Comparison of ENCODE assay signal across 9 cellular contexts in the genomic region with DNA sequence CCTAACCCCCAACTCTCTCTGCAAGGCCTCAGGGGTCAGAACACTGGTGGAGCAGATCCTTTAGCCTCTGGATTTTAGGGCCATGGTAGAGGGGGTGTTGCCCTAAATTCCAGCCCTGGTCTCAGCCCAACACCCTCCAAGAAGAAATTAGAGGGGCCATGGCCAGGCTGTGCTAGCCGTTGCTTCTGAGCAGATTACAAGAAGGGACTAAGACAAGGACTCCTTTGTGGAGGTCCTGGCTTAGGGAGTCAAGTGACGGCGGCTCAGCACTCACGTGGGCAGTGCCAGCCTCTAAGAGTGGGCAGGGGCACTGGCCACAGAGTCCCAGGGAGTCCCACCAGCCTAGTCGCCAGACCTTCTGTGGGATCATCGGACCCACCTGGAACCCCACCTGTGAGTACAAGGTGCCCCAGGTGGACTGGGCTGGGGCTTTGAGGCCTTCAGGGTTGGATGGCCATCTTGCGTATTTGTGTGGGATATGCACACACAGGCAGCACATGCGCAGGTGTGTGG. TPM values are rescaled to one million over a fixed set of nuclear protein-coding genes. Genes with fewer than 3 reads are reported as not detected.
DNase-seq lines count a peak whose midpoint lies in the region; ATAC-seq and TF ChIP-seq lines count a peak whose summit lies in the region.
"Had no signal": no experiment of that assay in that cellular context is flagged by ENCODE, and none has a peak within 500 bp of the region (broad histone marks: within the 10 kb centered on the region; RNA-seq: fewer than 3 reads in every experiment).

TSS of gene BEST1 (plus strand) at position 317 of the 513 bp plus-strand sequence. CDS start 1,456 bp downstream, outside the sequence.

- peaks cover 16% of the 10 kb centered on the region for H3K4me1 Mint-ChIP-seq in neural progenitor cell

- H3K9ac ChIP-seq in IMR-90 (ENCODE audit: low read depth, low read length) (peak within 1 kb of the TSS; percentile 27), neural progenitor cell (no peak within 1 kb of the TSS)

- H3K79me1 ChIP-seq in IMR-90 (ENCODE audit: low read depth in 1 of 2, low read length in 2 of 2) = peaks cover 0 to 14% of the 10 kb centered on the region in 2 experiments; a peak in 1 of 4 replicates

- peak within 1 kb of the TSS; percentile 13; the same call in 1 of the 2 replicates for H3K56ac ChIP-seq in IMR-90 (ENCODE audit: extremely low read depth, insufficient read depth, low read length)

- peaks cover 6% of the 10 kb centered on the region for H3F3A ChIP-seq in neural progenitor cell (ENCODE audit: low read depth)

- CTCF ChIA-PET in A673 (lab: Charles Lee) (interaction anchor here (2.8 to 7.4 kb wide), 3 partner anchors 53 to 158 kb away, joined by 11 to 157 read pairs (median 17); no protein-coding TSS in a partner anchor), IMR-90 (lab: Yijun Ruan, JAX) (interaction anchor here (1.2 to 2.1 kb wide), 5 partner anchors 50 to 132 kb away, joined by 3 to 22 read pairs (median 4); no protein-coding TSS in a partner anchor)

- peak within 1 kb of the TSS; percentile 11 for H3K4me3 ChIP-seq in A673 (ENCODE audit: low read depth, low read length, poor library complexity, severe bottlenecking)
- H3K4me3 ChIP-seq in IMR-90 (ENCODE audit: insufficient read depth, low read depth, low read length) = no peak within 1 kb of the TSS
- H3K4me3 ChIP-seq in dorsolateral prefrontal cortex = peak within 1 kb of the TSS in 58 of 59 donors; percentile 9 to 69 (median 49)
- H3K4me3 ChIP-seq in neural progenitor cell = no peak within 1 kb of the TSS

- H2BK5ac ChIP-seq in IMR-90 (ENCODE audit: low read depth, low read length, poor library complexity, severe bottlenecking) = no peak within 1 kb of the TSS

- H3K4me1 ChIP-seq in A673 (ENCODE audit: insufficient read depth, low read length, poor library complexity, severe bottlenecking) (peaks cover 39% of the 10 kb centered on the region), IMR-90 (ENCODE audit: control insufficient read depth, insufficient read depth, low read length) (peaks cover 14% of the 10 kb centered on the region), neural progenitor cell (no peaks in the 10 kb centered on the region)

- dilution Hi-C loops in IMR-90 (cut with HindIII; ENCODE audit: low sequenced_read_pairs, unreplicated experiment) = no loop called here

- TF ChIP-seq CTCF in A673 (conservative IDR thresholded peaks at IDR 0.05; ENCODE audit: low read depth, low read length) (no peak), IMR-90 (conservative IDR thresholded peaks at IDR 0.05; ENCODE audit: low read depth, low read length) (no peak), dorsolateral prefrontal cortex (IDR thresholded peaks at IDR 0.05 in 54 of 56, conservative IDR thresholded peaks at IDR 0.05 in 2 of 56; ENCODE audit: low read depth in 1 of 56, partially characterized antibody in 56 of 56) (no peak), neural progenitor cell (IDR thresholded peaks at IDR 0.05) (no peak)

- ATAC-seq in IMR-90 (ENCODE audit: low read depth) (no peak), HG02970 (IDR thresholded peaks at IDR 0.05; ENCODE audit: low FRiP score, unreplicated experiment) (no peak)

- H2AK5ac ChIP-seq in IMR-90 (ENCODE audit: low read depth, low read length) = peak within 1 kb of the TSS; percentile 77

- intact Hi-C loops in A673 (cut with micrococcal nuclease; ENCODE audit: unreplicated experiment) (no loop called here), IMR-90 (cut with micrococcal nuclease) (no loop called here), dorsolateral prefrontal cortex (cut with DNase I) (loop anchor here in 1 of 2 donors (1.0 kb wide), 1 partner anchor 17 kb away; the partner anchor contains the start of gene FTH1)

- H3K79me2 ChIP-seq in neural progenitor cell (ENCODE audit: low read depth) = no peaks in the 10 kb centered on the region

- peak within 1 kb of the TSS; percentile 65 for H2AFZ ChIP-seq in IMR-90 (replicated peaks; ENCODE audit: low read length, poor library complexity)
- H2AFZ ChIP-seq in neural progenitor cell (replicated peaks) = no peak within 1 kb of the TSS

- H3K23ac ChIP-seq in IMR-90 (ENCODE audit: low read depth, low read length) = peak within 1 kb of the TSS; percentile 71

- H3K9me3 Mint-ChIP-seq in neural progenitor cell = no peaks in the 10 kb centered on the region

- peak within 1 kb of the TSS; percentile 3; the same call in 1 of the 2 replicates for H3K18ac ChIP-seq in IMR-90 (ENCODE audit: low read depth, low read length)

- 93% methylated on average over 3 of the region's 8 CpGs; no CpG with 5 or more reads in 1 of the 2 experiments for WGBS in IMR-90 (ENCODE audit: extremely low coverage in 2 of 2, insufficient read length in 1 of 2), 2 experiments

- peak within 1 kb of the TSS; percentile 11 for H4K5ac ChIP-seq in IMR-90 (ENCODE audit: low read depth, low read length)

- in situ Hi-C loops in IMR-90 (cut with MboI; ENCODE audit: low sequenced_read_pairs) = loop anchor here (5.0 to 10.0 kb wide), 2 partner anchors 125 to 153 kb away; no protein-coding TSS in a partner anchor

- peak within 1 kb of the TSS; percentile 93 for H3K4ac ChIP-seq in IMR-90 (ENCODE audit: low read depth, low read length)

- H3K36me3 Mint-ChIP-seq in neural progenitor cell = no peaks in the 10 kb centered on the region

- H3K27ac ChIP-seq in A673 (ENCODE audit: low read depth, low read length, poor library complexity, severe bottlenecking) = peak within 1 kb of the TSS; percentile 99
- peak within 1 kb of the TSS; percentile 48 for H3K27ac ChIP-seq in IMR-90 (ENCODE audit: insufficient read depth, low read length)
- peak within 1 kb of the TSS; percentile 86 to 100 (median 98) for H3K27ac ChIP-seq in dorsolateral prefrontal cortex
- H3K27ac ChIP-seq in neural progenitor cell = no peak within 1 kb of the TSS

- peak within 1 kb of the TSS; percentile 61; the same call in 2 of the 3 replicates for H2BK15ac ChIP-seq in IMR-90 (ENCODE audit: low read depth, low read length)

- H3K9me3 ChIP-seq in A673 (ENCODE audit: low read depth, low read length, poor library complexity, severe bottlenecking) (no peaks in the 10 kb centered on the region), IMR-90 (ENCODE audit: control insufficient read depth, insufficient read depth, low read length) (no peaks in the 10 kb centered on the region), neural progenitor cell (ENCODE audit: low read depth) (no peaks in the 10 kb centered on the region)

- peak within 1 kb of the TSS; percentile 47 for H3K4me2 ChIP-seq in IMR-90 (ENCODE audit: low read depth, low read length)
- H3K4me2 ChIP-seq in neural progenitor cell = no peak within 1 kb of the TSS

- no peaks in the 10 kb centered on the region for H3K27me3 ChIP-seq in A673 (replicated peaks; ENCODE audit: insufficient read depth, low read depth, low read length, poor library complexity)
- no peaks in the 10 kb centered on the region; the same call in 1 of the 2 replicates for H3K27me3 ChIP-seq in IMR-90 (ENCODE audit: control insufficient read depth, insufficient read depth, low read length)
- no peaks in the 10 kb centered on the region for H3K27me3 ChIP-seq in dorsolateral prefrontal cortex
- peaks cover 18% of the 10 kb centered on the region for H3K27me3 ChIP-seq in neural progenitor cell

- TF ChIP-seq POLR2A in IMR-90 (IDR thresholded peaks at IDR 0.05; ENCODE audit: low read depth, low read length) = no peak

- peak within 1 kb of the TSS; percentile 38 for H3K27ac Mint-ChIP-seq in neural progenitor cell

- H3K4me3 Mint-ChIP-seq in neural progenitor cell = no peak within 1 kb of the TSS

- H3K27me3 Mint-ChIP-seq in neural progenitor cell (ENCODE audit: insufficient read depth, low read depth) = peaks cover 11% of the 10 kb centered on the region

- BruUV-seq in A673 (replicated peaks; lab: Mats Ljungman, UMichigan) = TSS peak; percentile 84
- no TSS peak for BruUV-seq in IMR-90 (replicated peaks; lab: Mats Ljungman, UMichigan)

- POLR2A ChIA-PET in A673 (lab: Charles Lee; ENCODE audit: low non-redundant PET) (interaction anchor here (0.6 to 1.3 kb wide), 6 partner anchors 8 to 144 kb away, joined by 4 to 28 read pairs (median 6); partner anchors contain the start of gene FTH1), IMR-90 (lab: Charles Lee; ENCODE audit: unreplicated experiment) (interaction anchor here (0.6 to 1.2 kb wide), 4 partner anchors 14 to 66 kb away, joined by 4 to 5 read pairs (median 4); no protein-coding TSS in a partner anchor)

- H3K36me3 ChIP-seq in A673 (ENCODE audit: insufficient read depth, low read length, poor library complexity, severe bottlenecking) = no peaks in the 10 kb centered on the region
- H3K36me3 ChIP-seq in IMR-90 (ENCODE audit: control insufficient read depth, insufficient read depth, low read length) = no peaks in the 10 kb centered on the region
- no peaks in the 10 kb centered on the region for H3K36me3 ChIP-seq in neural progenitor cell

- peak within 1 kb of the TSS; percentile 58 for H2AK9ac ChIP-seq in IMR-90 (replicated peaks; ENCODE audit: low read depth, low read length, poor library complexity)

- peak within 1 kb of the TSS; percentile 95 for H4K91ac ChIP-seq in IMR-90 (ENCODE audit: insufficient read depth, low read depth, low read length)

- H4K20me1 ChIP-seq in IMR-90 (ENCODE audit: insufficient read depth, low read length) (no peaks in the 10 kb centered on the region), neural progenitor cell (ENCODE audit: low read depth) (no peaks in the 10 kb centered on the region)

- peak within 1 kb of the TSS; percentile 92 for H2BK120ac ChIP-seq in IMR-90 (ENCODE audit: low read depth, low read length)

- peak within 1 kb of the TSS; percentile 84 to 90 for H4K8ac ChIP-seq in IMR-90 (ENCODE audit: low read depth in 2 of 2, low read length in 2 of 2)

- TF ChIP-seq RAD21 in IMR-90 (IDR thresholded peaks at IDR 0.05; ENCODE audit: low read length) = no peak

- H2BK20ac ChIP-seq in IMR-90 (ENCODE audit: low read depth, low read length) = peak within 1 kb of the TSS; percentile 78

- H3K9me1 ChIP-seq in IMR-90 (ENCODE audit: insufficient read depth, low read length) = peaks cover 18% of the 10 kb centered on the region

- peak within 1 kb of the TSS; percentile 57 for H3K14ac ChIP-seq in IMR-90 (replicated peaks; ENCODE audit: low read depth, low read length)

- DNase-seq in A673 (ENCODE audit: low spot score) = no peak
- DNase-seq in IMR-90 = no peak
- DNase-seq in dorsolateral prefrontal cortex = peak in 8 of 10 donors; percentile 71 to 80 (median 76)
- DNase-seq in neural progenitor cell (ENCODE audit: low spot score) = no peak
- DNase-seq in T-helper 9 cell = no peak
- DNase-seq in NOMO-1 (lab: John Stamatoyannopoulos, UW; ENCODE audit: unreplicated experiment in 2 of 2) = no peak
- DNase-seq in COR-L47 (lab: John Stamatoyannopoulos, UW) = no peak
- DNase-seq: activated CD4-positive, alpha-beta T cell treated with anti-CD3 and anti-CD28 coated beads, Interleukin-2, amount 50 U/mL, for 4 hours had no signal

TF ChIP-seq in IMR-90, 13 proteins besides CTCF, POLR2A, EP300 and RAD21 (continues in another document):
- TF ChIP-seq RFX5 (IDR thresholded peaks at IDR 0.05; ENCODE audit: low read depth, low read length) = no peak

RNA-seq across cellular contexts. Expression of gene BEST1, which starts in this region (rescaled TPM):
- 5.3 and 8.6 TPM in 2 replicates for total RNA-seq in A673 (2021)
- total RNA-seq in IMR-90 (2012; rRNA removed) = 0.83 and 0.90 TPM in 2 replicates
- 1.2 and 1.4 TPM in 2 replicates for polyA plus RNA-seq in IMR-90 (2012; rRNA removed)
- 0.44 and 1.1 TPM in 2 replicates for polyA plus RNA-seq in IMR-90 (2012; cell fraction: cytosol; rRNA removed)
- 6.3 and 7.2 TPM in 2 replicates for polyA plus RNA-seq in IMR-90 (2012; cell fraction: nucleus; rRNA removed; ENCODE audit: low replicate concordance)
- total RNA-seq in dorsolateral prefrontal cortex = 100 to 1,000 TPM in 2 of 120 experiments, 10 to 100 TPM in 118; 10.7 to 176 (median 32.0) TPM
- total RNA-seq in neural progenitor cell (ENCODE audit: low replicate concordance) = 0.15 TPM in 1 of 2 replicates, not detected in the other

Comparison
In these comparisons a context has a peak if more than half of its experiments do, and no peak if none do; other contexts are left out.
1. DNase-seq: peak in dorsolateral prefrontal cortex (8 of 10); none in A673 (single experiment), IMR-90 (single experiment), neural progenitor cell (single experiment), T-helper 9 cell (single experiment), NOMO-1 (0 of 2) and COR-L47 (single experiment).
2. H3K4me3 ChIP-seq: peak in A673 (single experiment) and dorsolateral prefrontal cortex (58 of 59); none in IMR-90 (single experiment) and neural progenitor cell (single experiment).